In the genomic region with DNA sequence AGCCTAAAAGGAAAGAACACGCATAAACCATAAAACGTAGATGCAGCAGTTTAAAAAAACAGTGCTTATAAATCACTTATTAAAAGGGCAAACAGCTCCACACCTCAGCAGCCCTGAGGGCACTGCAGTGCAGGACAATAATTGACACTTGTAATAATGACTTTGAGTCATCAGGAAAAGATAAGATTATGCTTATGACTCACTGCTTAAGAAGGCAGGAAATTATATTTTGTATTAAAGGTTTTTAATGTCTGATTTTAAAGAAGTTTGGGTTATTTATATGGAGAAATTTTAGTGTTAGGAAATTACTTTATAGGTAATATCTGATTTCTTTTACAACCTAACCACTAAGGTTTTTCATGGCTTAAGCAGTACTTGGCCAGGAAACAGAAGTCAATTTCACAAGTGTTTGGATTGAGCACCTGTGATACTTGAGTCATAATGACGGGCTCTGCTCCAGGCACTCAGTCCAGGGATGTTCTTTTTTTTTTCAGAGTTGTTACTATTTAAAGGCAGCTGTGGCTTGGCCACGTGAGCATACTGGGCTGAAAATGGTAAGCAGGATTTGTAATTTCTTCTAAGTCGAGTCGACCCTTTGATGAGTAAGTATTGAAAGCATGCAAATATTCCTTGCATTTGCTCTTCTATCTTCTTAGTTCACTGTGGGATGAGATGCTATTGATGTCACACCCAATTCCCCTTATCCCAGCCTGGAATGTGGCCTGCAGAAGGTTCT, we compare ENCODE assay signal across 8 cellular contexts. TPM values are rescaled to one million over a fixed set of nuclear protein-coding genes. Genes with fewer than 3 reads are reported as not detected.
DNase-seq lines count a peak whose midpoint lies in the region; ATAC-seq, FAIRE-seq and TF ChIP-seq lines count a peak whose summit lies in the region.

No MANE protein-coding gene starts in this region.

- H3K4me1 Mint-ChIP-seq in chondrocyte (ENCODE audit: low read depth): peaks cover 26% of the 10 kb centered on the region
- H3K4me1 Mint-ChIP-seq in naive thymus-derived CD4-positive, alpha-beta T cell: peaks cover 0 to 5% (median 0%) of the 10 kb centered on the region in 7 donors

- H3K27ac ChIP-seq in pancreas: peak overlapping the region in 3 of 4 donors; percentile 9 to 70 (median 45)
- H3K27ac ChIP-seq in naive thymus-derived CD4-positive, alpha-beta T cell (ENCODE audit: low read depth, low read length): no peak overlapping the region

- H3K4me3 Mint-ChIP-seq in chondrocyte (ENCODE audit: unreplicated experiment): no peak overlapping the region
- no peak overlapping the region for H3K4me3 Mint-ChIP-seq in naive thymus-derived CD4-positive, alpha-beta T cell

- no peaks in the 10 kb centered on the region for H3K27me3 ChIP-seq in pancreas
- no peaks in the 10 kb centered on the region for H3K27me3 ChIP-seq in naive thymus-derived CD4-positive, alpha-beta T cell (ENCODE audit: control insufficient read depth in 2 of 2, insufficient read depth in 2 of 2, low read length in 2 of 2)

- no peak for FAIRE-seq in pancreas (lab: Jason Lieb, UNC)

- CTCF ChIA-PET in naive thymus-derived CD4-positive, alpha-beta T cell (lab: Charles Lee): no interaction called here

- H3K27ac Mint-ChIP-seq in chondrocyte (ENCODE audit: unreplicated experiment): peak overlapping the region; percentile 92
- H3K27ac Mint-ChIP-seq in naive thymus-derived CD4-positive, alpha-beta T cell: no peak overlapping the region

- no peaks in the 10 kb centered on the region for H3K9me3 Mint-ChIP-seq in chondrocyte (ENCODE audit: low read depth)
- peaks cover 0 to 13% (median 0%) of the 10 kb centered on the region in 11 donors for H3K9me3 Mint-ChIP-seq in naive thymus-derived CD4-positive, alpha-beta T cell

- H3K4me3 ChIP-seq in pancreas: no peak overlapping the region
- no peak overlapping the region for H3K4me3 ChIP-seq in naive thymus-derived CD4-positive, alpha-beta T cell (ENCODE audit: low read length)

- 43 to 54% methylated on average over 6 of the region's 6 CpGs for WGBS in pancreas, 2 donors

- H3K27me3 Mint-ChIP-seq in chondrocyte (ENCODE audit: low read depth): no peaks in the 10 kb centered on the region
- peaks cover 0 to 5% (median 0%) of the 10 kb centered on the region in 5 donors for H3K27me3 Mint-ChIP-seq in naive thymus-derived CD4-positive, alpha-beta T cell

- peaks cover 0 to 13% (median 0%) of the 10 kb centered on the region in 3 donors for H3K4me1 ChIP-seq in pancreas
- no peaks in the 10 kb centered on the region for H3K4me1 ChIP-seq in naive thymus-derived CD4-positive, alpha-beta T cell (ENCODE audit: control insufficient read depth in 2 of 2, insufficient read depth in 2 of 2, low read length in 2 of 2)

- TF ChIP-seq CTCF in chondrocyte (IDR thresholded peaks at IDR 0.05) (no peak), pancreas (IDR thresholded peaks at IDR 0.05) (no peak)

- no peaks in the 10 kb centered on the region for H3K36me3 ChIP-seq in pancreas
- H3K36me3 ChIP-seq in naive thymus-derived CD4-positive, alpha-beta T cell (ENCODE audit: control insufficient read depth in 2 of 3, insufficient read depth in 3 of 3, low read length in 3 of 3): peaks cover 0 to 5% (median 0%) of the 10 kb centered on the region in 3 experiments

- intact Hi-C loops in pancreas (cut with DNase I): no loop called here
- intact Hi-C loops in naive thymus-derived CD4-positive, alpha-beta T cell (cut with micrococcal nuclease): no loop called here

- POLR2A ChIA-PET in naive thymus-derived CD4-positive, alpha-beta T cell (lab: Charles Lee): no interaction called here

- ATAC-seq in pancreas (peak; percentile 92 to 96 (median 94)), HG03432 (IDR thresholded peaks at IDR 0.05; ENCODE audit: unreplicated experiment) (no peak)
- ATAC-seq in naive thymus-derived CD4-positive, alpha-beta T cell: no peak

- DNase-seq in DMS79 (lab: John Stamatoyannopoulos, UW) (peak; percentile 71), NCI-H187 treated with DMSO at 0.1 percent for 48 hours (lab: John Stamatoyannopoulos, UW) (peak; percentile 33), chondrocyte (ENCODE audit: low spot score) (no peak), pancreas (peak in 4 of 6 donors; percentile 52 to 72 (median 62)), cerebellar cortex (ENCODE audit: low spot score) (no peak), cerebellar nuclear complex (lab: John Stamatoyannopoulos, UW) (no peak)
- no peak for DNase-seq in naive thymus-derived CD4-positive, alpha-beta T cell

- H3K9me3 ChIP-seq in pancreas: no peaks in the 10 kb centered on the region
- no peaks in the 10 kb centered on the region for H3K9me3 ChIP-seq in naive thymus-derived CD4-positive, alpha-beta T cell (ENCODE audit: control insufficient read depth in 2 of 3, low read length in 3 of 3)

- peaks cover 13% of the 10 kb centered on the region for H3K36me3 Mint-ChIP-seq in chondrocyte (ENCODE audit: low read depth)
- peaks cover 0 to 54% (median 46%) of the 10 kb centered on the region in 5 donors for H3K36me3 Mint-ChIP-seq in naive thymus-derived CD4-positive, alpha-beta T cell

RNA-seq across cellular contexts. Expression of a gene that starts 21.6 kb away (rescaled TPM):
- total RNA-seq in chondrocyte: not detected in 3 replicates
- 10 to 100 TPM in 1 of 6 donors, 1 to 10 TPM in 5; 3.1 to 11.3 (median 5.7) TPM for total RNA-seq in pancreas
- polyA plus RNA-seq in pancreas: 1 to 10 TPM; 3.2 to 7.7 TPM
- not detected for total RNA-seq in naive thymus-derived CD4-positive, alpha-beta T cell
- polyA plus RNA-seq in naive thymus-derived CD4-positive, alpha-beta T cell: not detected

RNA-seq across cellular contexts. Expression of a gene that starts 24.0 kb away (rescaled TPM):
- 15.8 to 20.2 TPM (median 18.1 TPM) in 3 replicates for total RNA-seq in chondrocyte
- total RNA-seq in pancreas: 10 to 100 TPM in 4 of 6 donors, 1 to 10 TPM in 2; 8.0 to 14.1 (median 10.5) TPM
- polyA plus RNA-seq in pancreas: 1 to 10 TPM; 3.5 to 8.1 TPM
- total RNA-seq in naive thymus-derived CD4-positive, alpha-beta T cell: 10 to 100 TPM in 4 of 5 experiments, 1 to 10 TPM in 1; 8.5 to 15.7 (median 12.6) TPM
- polyA plus RNA-seq in naive thymus-derived CD4-positive, alpha-beta T cell: 10 to 100 TPM; 12.8 to 21.0 TPM

Comparison
In these comparisons a context has a peak if more than half of its experiments do, and no peak if none do; other contexts are left out.
1. DNase-seq: peak in DMS79 (single experiment), NCI-H187 treated with DMSO at 0.1 percent for 48 hours (single experiment) and pancreas (4 of 6); none in chondrocyte (single experiment), naive thymus-derived CD4-positive, alpha-beta T cell (0 of 9), cerebellar cortex (single experiment) and cerebellar nuclear complex (0 of 2).
2. ATAC-seq: peak in pancreas (4 of 4); none in naive thymus-derived CD4-positive, alpha-beta T cell (single experiment) and HG03432 (single experiment).